ENCODE assay signal across 24 cellular contexts in genomic region chr15:68475449-68475848, GRCh38. TPM values are rescaled to one million over a fixed set of nuclear protein-coding genes. Genes with fewer than 3 reads are reported as not detected.
"Had no signal": no experiment of that assay in that cellular context is flagged by ENCODE, and none has a peak within 500 bp of the region (broad histone marks: within the 10 kb centered on the region; RNA-seq: fewer than 3 reads in every experiment).

No MANE protein-coding gene starts in this region.

- H3K27me3 ChIP-seq: dorsolateral prefrontal cortex, left lung had no signal

- FAIRE-seq: colon, endothelial cell of umbilical vein, frontal cortex, islet of Langerhans, keratinocyte had no signal

- H3K4me1 ChIP-seq: foreskin keratinocyte, gastroesophageal sphincter, heart right ventricle, left lung had no signal

- H3K36me3 ChIP-seq: esophagus muscularis mucosa, gastroesophageal sphincter, heart right ventricle, left lung, lower lobe of right lung had no signal

- ATAC-seq: foreskin keratinocyte, gastroesophageal sphincter, heart right ventricle, left cardiac atrium, left lung, left ventricle myocardium superior, lower lobe of right lung, mucosa of descending colon had no signal

- H3K27ac ChIP-seq: coronary artery, dorsolateral prefrontal cortex, esophagus muscularis mucosa, foreskin keratinocyte, gastroesophageal sphincter, heart right ventricle, left lung, lower lobe of right lung had no signal

- H3K9me3 ChIP-seq: esophagus muscularis mucosa, gastroesophageal sphincter, heart right ventricle, left lung, lower lobe of right lung, mucosa of descending colon had no signal

- DNase-seq: dermis blood vessel endothelial cell; dorsolateral prefrontal cortex; effector CD4-positive, alpha-beta T cell; effector memory CD4-positive, alpha-beta T cell; foreskin keratinocyte; glutamatergic neuron; head of caudate nucleus; heart right ventricle; hippocampal formation; left cardiac atrium; left lung; left ventricle myocardium superior; lower lobe of right lung; mesenchymal stem cell; mucosa of descending colon; naive B cell had no signal

- H3K4me3 ChIP-seq: coronary artery, dorsolateral prefrontal cortex, esophagus muscularis mucosa, gastroesophageal sphincter, heart right ventricle, left lung, lower lobe of right lung, mucosa of descending colon had no signal

RNA-seq across cellular contexts. Expression of gene ITGA11, which starts 43.5 kb away (rescaled TPM):
- total RNA-seq: foreskin keratinocyte had no signal
- polyA plus RNA-seq: foreskin keratinocyte, keratinocyte had no signal
